ENCODE assay signal across 25 cellular contexts in genomic region chr1:25685211-25685750, GRCh38.
"Had no signal": no experiment of that assay in that cellular context is flagged by ENCODE, and none has a peak within 500 bp of the region (broad histone marks: within the 10 kb centered on the region; RNA-seq: fewer than 3 reads in every experiment).

No MANE protein-coding gene starts in this region.

- FAIRE-seq: kidney had no signal

- ATAC-seq: activated CD8-positive, alpha-beta T cell treated with anti-CD3 and anti-CD28 coated beads, Interleukin-2, amount 10 ng/mL, durations not matched to agents 7 days and 5 days; activated naive CD8-positive, alpha-beta T cell treated with anti-CD3 and anti-CD28 coated beads, Interleukin-2, amount 50 U/mL, for 24 hours; body of pancreas; foreskin keratinocyte; lower lobe of right lung had no signal

- H3K36me3 Mint-ChIP-seq: naive B cell, neural progenitor cell had no signal

- H3K27ac ChIP-seq: body of pancreas, foreskin keratinocyte, lower lobe of right lung, neural progenitor cell, prostate gland, suprapubic skin, transverse colon, uterus had no signal

- H3K27me3 Mint-ChIP-seq: dendritic cell treated with granulocyte-macrophage colony-stimulating factor and Interleukin-4, amounts not matched to agents 40 ng/mL and 50 ng/mL, for 4 days had no signal

- H3K9me3 Mint-ChIP-seq: activated naive CD4-positive, alpha-beta T cell treated with anti-CD3 and anti-CD28 coated beads for 36 hours; activated naive CD8-positive, alpha-beta T cell treated with anti-CD3 and anti-CD28 coated beads, Interleukin-2, amount 50 U/mL, for 24 hours; activated T-helper 2 cell treated with anti-CD3 and anti-CD28 coated beads, Interferon-gamma antibody, Interleukin-2, Interleukin-4, amounts not matched to agents 10 μg/mL and 5 μg/mL and 100 μg/mL, durations not matched to agents 14 hours and 24 hours and 36 hours; dendritic cell treated with granulocyte-macrophage colony-stimulating factor and Interleukin-4, amounts not matched to agents 40 ng/mL and 50 ng/mL, for 4 days; naive B cell; neural progenitor cell had no signal

- H3K4me1 ChIP-seq: foreskin keratinocyte, neural progenitor cell had no signal

- H3K36me3 ChIP-seq: lower lobe of right lung, neural progenitor cell, prostate gland, stomach, suprapubic skin, transverse colon, uterus had no signal

- H3K9ac ChIP-seq: neural progenitor cell had no signal

- H2AFZ ChIP-seq: neural progenitor cell had no signal

- H3K4me1 Mint-ChIP-seq: naive B cell had no signal

- H3K9me3 ChIP-seq: body of pancreas, lower lobe of right lung, prostate gland, stomach, suprapubic skin, transverse colon, uterus had no signal

- H3K4me3 Mint-ChIP-seq: activated CD8-positive, alpha-beta T cell treated with anti-CD3 and anti-CD28 coated beads, Interleukin-2, amount 10 ng/mL, durations not matched to agents 7 days and 5 days; activated naive CD4-positive, alpha-beta T cell treated with anti-CD3 and anti-CD28 coated beads for 36 hours; activated naive CD8-positive, alpha-beta T cell treated with anti-CD3 and anti-CD28 coated beads, Interleukin-2, amount 50 U/mL, for 24 hours; dendritic cell treated with granulocyte-macrophage colony-stimulating factor and Interleukin-4, amounts not matched to agents 40 ng/mL and 50 ng/mL, for 4 days; naive B cell; neural progenitor cell had no signal

- H3K27me3 ChIP-seq: body of pancreas, neural progenitor cell, stomach, suprapubic skin, transverse colon, uterus had no signal

- DNase-seq: activated CD4-positive, alpha-beta T cell treated with anti-CD3 and anti-CD28 coated beads for 1 hour; activated CD4-positive, alpha-beta T cell treated with anti-CD3 and anti-CD28 coated beads, Interleukin-2, amount 50 U/mL, for 1 hour; activated CD8-positive, alpha-beta T cell treated with anti-CD3 and anti-CD28 coated beads, Interleukin-2, amount 10 ng/mL, durations not matched to agents 7 days and 5 days; activated naive CD4-positive, alpha-beta T cell treated with anti-CD3 and anti-CD28 coated beads for 36 hours; activated naive CD8-positive, alpha-beta T cell treated with anti-CD3 and anti-CD28 coated beads, Interleukin-2, amount 50 U/mL, for 24 hours; activated T-cell treated with anti-CD3 and anti-CD28 coated beads, Interleukin-2, amount 50 U/mL, for 1 hour; anterior cingulate cortex; body of pancreas; caudate nucleus; effector CD8-positive, alpha-beta T cell; erythroblast; foreskin keratinocyte; kidney; lower lobe of right lung; naive B cell; stimulated activated CD4-positive, alpha-beta T cell treated with anti-CD3 and anti-CD28 coated beads, Interleukin-1b, Interleukin-23, amount 100 ng/mL, for 48 hours; stomach; SW 1271; transverse colon; uterus had no signal

- H3K4me2 ChIP-seq: neural progenitor cell had no signal

- H3K4me3 ChIP-seq: body of pancreas, lower lobe of right lung, neural progenitor cell, prostate gland, stomach, suprapubic skin, transverse colon, uterus had no signal

- H3K27ac Mint-ChIP-seq: activated CD8-positive, alpha-beta T cell treated with anti-CD3 and anti-CD28 coated beads, Interleukin-2, amount 10 ng/mL, durations not matched to agents 7 days and 5 days; activated naive CD4-positive, alpha-beta T cell treated with anti-CD3 and anti-CD28 coated beads for 36 hours; activated naive CD8-positive, alpha-beta T cell treated with anti-CD3 and anti-CD28 coated beads, Interleukin-2, amount 50 U/mL, for 24 hours; activated T-helper 2 cell treated with anti-CD3 and anti-CD28 coated beads, Interferon-gamma antibody, Interleukin-2, Interleukin-4, amounts not matched to agents 10 μg/mL and 5 μg/mL and 100 μg/mL, durations not matched to agents 14 hours and 24 hours and 36 hours; dendritic cell treated with granulocyte-macrophage colony-stimulating factor and Interleukin-4, amounts not matched to agents 40 ng/mL and 50 ng/mL, for 4 days; neural progenitor cell had no signal
